In genomic region chr10:29254123-29255046, GRCh38 we compare ENCODE assay signal across 1 cellular context.
TF ChIP-seq lines count a peak whose summit lies in the region.

No MANE protein-coding gene starts in this region.

TF ChIP-seq in K562, 482 proteins besides CTCF, POLR2A, EP300 and RAD21 (continued from another document and continues in another):
- TF ChIP-seq CREM (IDR thresholded peaks at IDR 0.05; ENCODE audit: low read depth) (peak; percentile 74), STAT5B (CRISPR knock-in tag; IDR thresholded peaks at IDR 0.05) (no peak), RBM15 (IDR thresholded peaks at IDR 0.05; ENCODE audit: insufficient read depth, low read length) (no peak), ZNF589 (CRISPR knock-in tag; IDR thresholded peaks at IDR 0.05; ENCODE audit: low read depth) (no peak), ETS1 (conservative IDR thresholded peaks at IDR 0.05; ENCODE audit: control insufficient read depth, low read depth, low read length) (no peak), ZBTB17 (CRISPR knock-in tag; IDR thresholded peaks at IDR 0.05) (peak; percentile 83; the same call in 1 of the 2 replicates), PBX2 (CRISPR knock-in tag; IDR thresholded peaks at IDR 0.05; ENCODE audit: low read depth) (peak; percentile 93), PBX2 (tag; conservative IDR thresholded peaks at IDR 0.05; ENCODE audit: low read depth) (peak; percentile 98), TAF9B (IDR thresholded peaks at IDR 0.05; ENCODE audit: partially characterized antibody) (no peak), RBM39 (optimal IDR thresholded peaks at IDR 0.05; ENCODE audit: low read depth, low read length) (peak; percentile 43), HDAC3 (IDR thresholded peaks at IDR 0.05; ENCODE audit: borderline replicate concordance, partially characterized antibody) (peak; percentile 58), EP400 (IDR thresholded peaks at IDR 0.05) (no peak), CEBPZ (IDR thresholded peaks at IDR 0.05; ENCODE audit: borderline replicate concordance, low read depth, low read length) (no peak), ZNF395 (CRISPR knock-in tag; IDR thresholded peaks at IDR 0.05) (0 out of 2 replicates have a peak, but pooled peaks have one; percentile 29), BCLAF1 (IDR thresholded peaks at IDR 0.05; ENCODE audit: borderline replicate concordance in 1 of 2, control insufficient read depth in 1 of 2, low read depth in 2 of 2, low read length in 1 of 2) (no peak), UBTF (IDR thresholded peaks at IDR 0.05; ENCODE audit: borderline replicate concordance in 1 of 2, low read depth in 2 of 2, low read length in 2 of 2) (0 out of 4 replicates have a peak, but pooled peaks of 1 of the 2 experiments have one; percentile 30), ZNF311 (CRISPR knock-in tag; IDR thresholded peaks at IDR 0.05) (no peak), SPI1 (IDR thresholded peaks at IDR 0.05; ENCODE audit: borderline replicate concordance, low read depth, low read length) (0 out of 2 replicates have a peak, but pooled peaks have one; percentile 13), CXXC5 (CRISPR knock-in tag; IDR thresholded peaks at IDR 0.05) (no peak), XRCC5 (IDR thresholded peaks at IDR 0.05; ENCODE audit: low read depth, low read length) (no peak), ZNF124 (CRISPR knock-in tag; IDR thresholded peaks at IDR 0.05) (no peak), MTA1 (IDR thresholded peaks at IDR 0.05; ENCODE audit: borderline replicate concordance) (peak; percentile 47; the same call in 1 of the 2 replicates), CTBP1 (IDR thresholded peaks at IDR 0.05; ENCODE audit: borderline replicate concordance) (peak; percentile 63; the same call in 1 of the 2 replicates), POLR2G (IDR thresholded peaks at IDR 0.05; ENCODE audit: low read depth, low read length) (no peak), LEF1 (IDR thresholded peaks at IDR 0.05) (peak; percentile 82; the same call in 1 of the 2 replicates), ZNF318 (IDR thresholded peaks at IDR 0.05; ENCODE audit: borderline replicate concordance in 1 of 2, low read depth in 1 of 2) (0 out of 4 replicates have a peak, but pooled peaks of 1 of the 2 experiments have one; percentile 29), EZH2 (IDR thresholded peaks at IDR 0.05; ENCODE audit: borderline replicate concordance, low read depth, low read length) (no peak), DIDO1 (tag; IDR thresholded peaks at IDR 0.05; ENCODE audit: low read depth) (no peak), DPF2 (IDR thresholded peaks at IDR 0.05) (peak; percentile 63; the same call in 1 of the 2 replicates), NCOR1 (IDR thresholded peaks at IDR 0.05) (peak; percentile 68), PKNOX1 (IDR thresholded peaks at IDR 0.05) (peak; percentile 97)
